ENCODE assay signal across 18 cellular contexts in genomic region chr15:101528917-101529299, GRCh38. TPM values are rescaled to one million over a fixed set of nuclear protein-coding genes. Genes with fewer than 3 reads are reported as not detected.
A peak's percentile ranks its signal among the peaks of the same experiment; 100 is the strongest.
DNase-seq lines count a peak whose midpoint lies in the region; ATAC-seq, FAIRE-seq and TF ChIP-seq lines count a peak whose summit lies in the region.
"Had no signal": no experiment of that assay in that cellular context is flagged by ENCODE, and none has a peak within 500 bp of the region (broad histone marks: within the 10 kb centered on the region; RNA-seq: fewer than 3 reads in every experiment).

No MANE protein-coding gene starts in this region.

- FAIRE-seq in frontal cortex (lab: Jason Lieb, UNC): no peak
- FAIRE-seq: colon had no signal

- peak; percentile 16 to 28 (median 18) for ATAC-seq in psoas muscle
- no peak for ATAC-seq in stimulated activated naive CD8-positive, alpha-beta T cell treated with anti-CD3 and anti-CD28 coated beads, Interleukin-15, Interleukin-2, amounts not matched to agents 100 U/mL and 50 U/mL, for 24 hours
- ATAC-seq: activated CD4-positive, CD25-positive, alpha-beta regulatory T cell treated with anti-CD3 and anti-CD28 coated beads, Interleukin-2, amount 50 U/mL, for 24 hours; activated CD8-positive, alpha-beta memory T cell treated with anti-CD3 and anti-CD28 coated beads, Interleukin-2, amount 10 ng/mL, durations not matched to agents 7 days and 5 days; stimulated activated effector memory CD8-positive, alpha-beta T cell treated with anti-CD3 and anti-CD28 coated beads, Interleukin-12 subunit alpha, Interleukin-12 subunit beta, amount 100 ng/mL, for 72 hours had no signal

- H3K4me2 ChIP-seq in BLaER1 treated with 17β-estradiol and CSF1 and Interleukin-3, amounts not matched to agents 10 nM and 100 nM: peak overlapping the region; percentile 29 to 93 (median 79); a peak in 19 of 22 replicates
- H3K4me2 ChIP-seq: KMS-11 had no signal

- H3K9ac ChIP-seq in BLaER1 treated with 17β-estradiol and CSF1 and Interleukin-3, amounts not matched to agents 10 nM and 100 nM: peak overlapping the region in 3 of 11 experiments; percentile 0 to 37 (median 24); a peak in 3 of 22 replicates
- H3K9ac ChIP-seq: KMS-11 had no signal

- H3K9me3 ChIP-seq in BLaER1 treated with 17β-estradiol and CSF1 and Interleukin-3, amounts not matched to agents 10 nM and 100 nM (replicated peaks in 1 of 11): no peaks in the 10 kb centered on the region
- H3K9me3 ChIP-seq in psoas muscle: no peaks in the 10 kb centered on the region

- peaks cover 32 to 89% (median 78%) of the 10 kb centered on the region in 10 experiments for H3K4me1 ChIP-seq in BLaER1 treated with 17β-estradiol and CSF1 and Interleukin-3, amounts not matched to agents 10 nM and 100 nM
- H3K4me1 ChIP-seq in psoas muscle: no peaks in the 10 kb centered on the region

- H3K27me3 ChIP-seq in BLaER1 treated with 17β-estradiol and CSF1 and Interleukin-3, amounts not matched to agents 10 nM and 100 nM: peaks cover 0 to 27% (median 0%) of the 10 kb centered on the region in 11 experiments; a peak in 10 of 22 replicates
- peaks cover 0 to 2% (median 0%) of the 10 kb centered on the region in 3 donors for H3K27me3 ChIP-seq in psoas muscle (ENCODE audit: insufficient read depth in 3 of 3, low read length in 2 of 3)

- peak overlapping the region in 3 of 11 experiments; percentile 18 to 50 (median 20); a peak in 2 of 22 replicates for H3K27ac ChIP-seq in BLaER1 treated with 17β-estradiol and CSF1 and Interleukin-3, amounts not matched to agents 10 nM and 100 nM
- H3K27ac ChIP-seq in VCaP (peak overlapping the region; percentile 61), psoas muscle (no peak overlapping the region)
- H3K27ac ChIP-seq: KMS-11 had no signal

- TF ChIP-seq CTCF in VCaP (conservative IDR thresholded peaks at IDR 0.05) (no peak), psoas muscle (IDR thresholded peaks at IDR 0.05) (no peak)

- 65 to 84% (median 70%) methylated on average over 4 of the region's 4 CpGs for whole genome bisulfite sequencing in psoas muscle, 3 donors

- intact Hi-C loops in psoas muscle (cut with DNase I): no loop called here

- H3K4me3 ChIP-seq in BLaER1 treated with 17β-estradiol and CSF1 and Interleukin-3, amounts not matched to agents 10 nM and 100 nM: no peak overlapping the region
- no peak overlapping the region for H3K4me3 ChIP-seq in psoas muscle

- H3K36me3 ChIP-seq in BLaER1 treated with 17β-estradiol and CSF1 and Interleukin-3, amounts not matched to agents 10 nM and 100 nM: no peaks in the 10 kb centered on the region
- no peaks in the 10 kb centered on the region for H3K36me3 ChIP-seq in psoas muscle (ENCODE audit: insufficient read depth in 1 of 2, low read depth in 1 of 2)

- peaks cover 0 to 5% (median 0%) of the 10 kb centered on the region in 11 experiments; a peak in 1 of 22 replicates for H4K20me1 ChIP-seq in BLaER1 treated with 17β-estradiol and CSF1 and Interleukin-3, amounts not matched to agents 10 nM and 100 nM

- DNase-seq in kidney tubule cell (ENCODE audit: low spot score): peak; percentile 78
- peak in 1 of 2 donors; percentile 35 for DNase-seq in psoas muscle
- DNase-seq in stimulated activated naive CD8-positive, alpha-beta T cell treated with anti-CD3 and anti-CD28 coated beads, Interleukin-15, Interleukin-2, amounts not matched to agents 100 U/mL and 50 U/mL, for 24 hours: no peak
- no peak for DNase-seq in NCI-H2227 (lab: John Stamatoyannopoulos, UW; ENCODE audit: unreplicated experiment)
- DNase-seq in C1 segment of cervical spinal cord (lab: John Stamatoyannopoulos, UW): no peak
- no peak for DNase-seq in frontal cortex (ENCODE audit: low spot score in 2 of 2)
- DNase-seq: activated effector memory CD4-positive, alpha-beta T cell treated with Interleukin-2 at 50 U/mL for 16 hours; NCI-H1105; NCI-H2171; RPMI8226; T-helper 2 cell had no signal

RNA-seq across cellular contexts. Expression of gene PCSK6, which starts 39.4 kb away (rescaled TPM):
- 10 to 100 TPM; 13.3 to 32.7 (median 20.7) TPM for total RNA-seq in psoas muscle
- 10 to 100 TPM in 1 of 3 donors, 1 to 10 TPM in 2; 8.3 to 10.3 (median 9.8) TPM for polyA plus RNA-seq in psoas muscle
- 18.3 TPM for total RNA-seq in frontal cortex
